22 cellular contexts compared by ENCODE assay signal in the genomic region with DNA sequence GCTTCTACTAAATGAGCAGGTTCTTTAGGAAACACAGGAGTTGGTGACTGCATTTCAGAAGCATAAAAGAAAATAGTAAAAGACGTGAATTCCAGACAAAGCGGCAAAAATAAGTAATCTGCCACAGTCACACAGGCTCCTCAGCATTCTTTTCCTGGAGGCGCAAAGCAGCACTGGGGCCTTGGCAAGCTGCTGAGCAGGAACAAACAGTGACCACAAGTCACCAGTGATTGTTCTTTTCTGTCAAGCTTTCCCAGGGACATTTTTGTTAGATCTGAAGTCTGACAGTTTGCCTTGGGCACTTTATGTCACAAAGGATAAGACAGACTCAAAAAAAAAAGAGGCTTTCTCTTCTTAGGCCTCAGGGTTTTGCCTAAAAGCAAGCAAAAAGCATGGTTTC.
"Had no signal": no experiment of that assay in that cellular context is flagged by ENCODE, and none has a peak within 500 bp of the region (broad histone marks: within the 10 kb centered on the region; RNA-seq: fewer than 3 reads in every experiment).

No MANE protein-coding gene starts in this region.

- H3K4me1 Mint-ChIP-seq: activated CD4-positive, alpha-beta memory T cell treated with anti-CD3 and anti-CD28 coated beads, Interleukin-2, amount 10 ng/mL, durations not matched to agents 7 days and 5 days; activated T-helper 17 cell treated with anti-CD3 and anti-CD28 coated beads, Interleukin-2, amount 50 U/mL, for 72 hours had no signal

- H3K27ac Mint-ChIP-seq: activated CD4-positive, alpha-beta memory T cell treated with anti-CD3 and anti-CD28 coated beads, Interleukin-2, amount 10 ng/mL, durations not matched to agents 7 days and 5 days; activated CD4-positive, alpha-beta T cell treated with anti-CD3 and anti-CD28 coated beads for 36 hours; activated naive CD4-positive, alpha-beta T cell treated with anti-CD3 and anti-CD28 coated beads for 36 hours; activated naive CD8-positive, alpha-beta T cell; activated T-helper 17 cell treated with anti-CD3 and anti-CD28 coated beads, Interleukin-2, amount 50 U/mL, for 72 hours; T-helper 1 cell treated with Interleukin-12 subunit alpha and Interleukin-12 subunit beta and Interleukin-4 antibody, amounts not matched to agents 30 μg/mL and 1 μg/mL, for 36 hours had no signal

- H3K9ac ChIP-seq: KMS-11 had no signal

- H3K27ac ChIP-seq: brain microvascular endothelial cell, KMS-11, Peyer's patch, SJSA1 had no signal

- H3K27me3 ChIP-seq: brain microvascular endothelial cell, MG63, Peyer's patch, SJSA1 had no signal

- H3K4me2 ChIP-seq: KMS-11 had no signal

- H3K9me3 ChIP-seq: MG63, Peyer's patch, SJSA1 had no signal

- H3K36me3 Mint-ChIP-seq: activated naive CD8-positive, alpha-beta T cell had no signal

- DNase-seq: activated CD4-positive, alpha-beta memory T cell treated with anti-CD3 and anti-CD28 coated beads, Interleukin-2, amount 10 ng/mL, durations not matched to agents 7 days and 5 days; activated CD4-positive, alpha-beta T cell treated with anti-CD3 and anti-CD28 coated beads for 36 hours; activated CD4-positive, alpha-beta T cell treated with anti-CD3 and anti-CD28 coated beads, Interleukin-2, amount 50 U/mL, for 1 hour; activated gamma-delta T cell; activated naive CD4-positive, alpha-beta T cell treated with anti-CD3 and anti-CD28 coated beads for 36 hours; activated T-cell treated with anti-CD3 and anti-CD28 coated beads for 4 hours; activated T-cell treated with anti-CD3 and anti-CD28 coated beads, Interleukin-2, amount 50 U/mL, for 48 hours; brain microvascular endothelial cell; MG63; NCI-H1105; NCI-H1436 treated with DMSO at 0.1 percent for 48 hours; NCI-H187; NCI-H2081; NCI-H510A treated with DMSO at 0.1 percent for 48 hours; NCI-H69; Peyer's patch; T-helper 9 cell had no signal

- H3K4me3 Mint-ChIP-seq: activated CD4-positive, alpha-beta memory T cell treated with anti-CD3 and anti-CD28 coated beads, Interleukin-2, amount 10 ng/mL, durations not matched to agents 7 days and 5 days; activated CD4-positive, alpha-beta T cell treated with anti-CD3 and anti-CD28 coated beads for 36 hours; activated naive CD4-positive, alpha-beta T cell treated with anti-CD3 and anti-CD28 coated beads for 36 hours; activated naive CD8-positive, alpha-beta T cell; activated T-helper 17 cell treated with anti-CD3 and anti-CD28 coated beads, Interleukin-2, amount 50 U/mL, for 72 hours; T-helper 1 cell treated with Interleukin-12 subunit alpha and Interleukin-12 subunit beta and Interleukin-4 antibody, amounts not matched to agents 30 μg/mL and 1 μg/mL, for 36 hours had no signal

- H3K4me1 ChIP-seq: Peyer's patch had no signal

- H3K9me3 Mint-ChIP-seq: activated CD4-positive, alpha-beta memory T cell treated with anti-CD3 and anti-CD28 coated beads, Interleukin-2, amount 10 ng/mL, durations not matched to agents 7 days and 5 days; activated naive CD4-positive, alpha-beta T cell treated with anti-CD3 and anti-CD28 coated beads for 36 hours; activated T-helper 17 cell treated with anti-CD3 and anti-CD28 coated beads, Interleukin-2, amount 50 U/mL, for 72 hours; T-helper 1 cell treated with Interleukin-12 subunit alpha and Interleukin-12 subunit beta and Interleukin-4 antibody, amounts not matched to agents 30 μg/mL and 1 μg/mL, for 36 hours had no signal

- H3K36me3 ChIP-seq: brain microvascular endothelial cell, MG63, Peyer's patch, SJSA1 had no signal

- H3K4me3 ChIP-seq: MG63, Peyer's patch, SJSA1 had no signal

- ATAC-seq: activated CD4-positive, alpha-beta T cell treated with anti-CD3 and anti-CD28 coated beads for 36 hours; activated T-helper 17 cell treated with anti-CD3 and anti-CD28 coated beads, Interleukin-2, amount 50 U/mL, for 72 hours had no signal
